27 cellular contexts compared by ENCODE assay signal in the genomic region with DNA sequence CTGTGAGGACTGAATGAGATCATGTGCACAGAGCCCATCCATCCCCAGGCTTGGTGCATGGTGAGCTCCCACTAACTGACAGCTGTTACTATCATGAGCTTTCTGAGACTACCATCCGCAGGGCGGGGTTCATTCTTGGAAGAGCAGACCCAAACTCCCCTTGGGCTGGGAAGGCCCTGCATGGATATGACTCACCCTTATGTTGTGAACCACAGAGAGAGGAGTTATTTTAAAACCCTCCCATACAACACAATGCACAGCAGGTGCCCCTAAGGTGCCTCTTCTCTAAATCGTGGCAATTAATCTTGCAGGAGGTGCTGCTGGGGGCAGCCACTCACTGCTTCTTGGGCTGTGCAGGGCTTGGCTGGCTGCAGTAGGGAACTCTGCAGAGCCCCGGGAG.
DNase-seq lines count a peak whose midpoint lies in the region; ATAC-seq and TF ChIP-seq lines count a peak whose summit lies in the region.
"Had no signal": no experiment of that assay in that cellular context is flagged by ENCODE, and none has a peak within 500 bp of the region (broad histone marks: within the 10 kb centered on the region; RNA-seq: fewer than 3 reads in every experiment).

No MANE protein-coding gene starts in this region.

- H3K9me3 ChIP-seq in breast epithelium = no peaks in the 10 kb centered on the region
- no peaks in the 10 kb centered on the region for H3K9me3 ChIP-seq in Peyer's patch
- no peaks in the 10 kb centered on the region for H3K9me3 ChIP-seq in CD8-positive, alpha-beta T cell (ENCODE audit: low read length)
- no peaks in the 10 kb centered on the region for H3K9me3 ChIP-seq in body of pancreas
- H3K9me3 ChIP-seq: esophagus squamous epithelium, psoas muscle, thoracic aorta had no signal

- ATAC-seq in CD8-positive, alpha-beta T cell = no peak
- no peak for ATAC-seq in body of pancreas
- ATAC-seq: activated CD4-positive, CD25-positive, alpha-beta regulatory T cell treated with anti-CD3 and anti-CD28 coated beads, Interleukin-2, amount 50 U/mL, for 24 hours; left ventricle myocardium superior; naive thymus-derived CD4-positive, alpha-beta T cell; psoas muscle had no signal

- H3K9me3 Mint-ChIP-seq in MCF 10A (ENCODE audit: unreplicated experiment) (no peaks in the 10 kb centered on the region), glutamatergic neuron (ENCODE audit: unreplicated experiment) (peaks cover 33% of the 10 kb centered on the region)
- no peaks in the 10 kb centered on the region for H3K9me3 Mint-ChIP-seq in CD8-positive, alpha-beta T cell
- H3K9me3 Mint-ChIP-seq: activated T-helper 2 cell treated with anti-CD3 and anti-CD28 coated beads, Interferon-gamma antibody, Interleukin-2, Interleukin-4, amounts not matched to agents 10 μg/mL and 5 μg/mL and 100 μg/mL, durations not matched to agents 14 hours and 24 hours and 36 hours had no signal

- TF ChIP-seq CTCF in MCF 10A (IDR thresholded peaks at IDR 0.05; ENCODE audit: unreplicated experiment) (no peak), breast epithelium (IDR thresholded peaks at IDR 0.05) (no peak), glutamatergic neuron (IDR thresholded peaks at IDR 0.05; ENCODE audit: partially characterized antibody, unreplicated experiment) (no peak), Peyer's patch (IDR thresholded peaks at IDR 0.05) (no peak), body of pancreas (IDR thresholded peaks at IDR 0.05) (no peak)
- no peak for TF ChIP-seq CTCF in CD8-positive, alpha-beta T cell (IDR thresholded peaks at IDR 0.05)

- H3K4me1 ChIP-seq in breast epithelium (no peaks in the 10 kb centered on the region), Peyer's patch (no peaks in the 10 kb centered on the region), body of pancreas (no peaks in the 10 kb centered on the region)
- H3K4me1 ChIP-seq in CD8-positive, alpha-beta T cell (ENCODE audit: insufficient read depth, low read length) = no peaks in the 10 kb centered on the region
- H3K4me1 ChIP-seq: esophagus squamous epithelium, psoas muscle had no signal

- H3K4me3 ChIP-seq in breast epithelium (no peak overlapping the region), Peyer's patch (no peak overlapping the region), body of pancreas (no peak overlapping the region)
- H3K4me3 ChIP-seq in CD8-positive, alpha-beta T cell (ENCODE audit: low read depth, low read length) = no peak overlapping the region
- H3K4me3 ChIP-seq: esophagus squamous epithelium, GM23248, psoas muscle, thoracic aorta had no signal

- CTCF ChIA-PET in MCF 10A (lab: Yijun Ruan, JAX) = interaction anchor here (0.6 to 0.7 kb wide), 2 partner anchors 31 to 116 kb away, joined by 3 read pairs; no protein-coding TSS in a partner anchor
- CTCF ChIA-PET in CD8-positive, alpha-beta T cell (lab: Charles Lee) = no interaction called here

- H3K27me3 Mint-ChIP-seq in MCF 10A (ENCODE audit: insufficient read depth, unreplicated experiment) (peaks cover 11% of the 10 kb centered on the region), glutamatergic neuron (ENCODE audit: unreplicated experiment) (peaks cover 17% of the 10 kb centered on the region)
- no peaks in the 10 kb centered on the region for H3K27me3 Mint-ChIP-seq in CD8-positive, alpha-beta T cell (ENCODE audit: low read depth)
- H3K27me3 Mint-ChIP-seq: activated CD4-positive, alpha-beta memory T cell treated with anti-CD3 and anti-CD28 coated beads, Interleukin-2, amount 10 ng/mL, durations not matched to agents 7 days and 5 days; activated naive CD8-positive, alpha-beta T cell; CD4-positive, CD25-positive, alpha-beta regulatory T cell; IgD-negative memory B cell had no signal

- POLR2A ChIA-PET in MCF 10A (lab: Yijun Ruan, JAX) = interaction anchor here (0.8 kb wide), 1 partner anchor 9 kb away, joined by 4 read pairs; no protein-coding TSS in a partner anchor
- POLR2A ChIA-PET in CD8-positive, alpha-beta T cell (lab: Charles Lee) = no interaction called here

- intact Hi-C loops in MCF 10A (cut with micrococcal nuclease) = no loop called here
- intact Hi-C loops in breast epithelium (cut with DNase I; ENCODE audit: low total_unique reads) = no loop called here
- intact Hi-C loops in CD8-positive, alpha-beta T cell (cut with DNase I, micrococcal nuclease) = no loop called here
- intact Hi-C loops in body of pancreas (cut with DNase I) = no loop called here

- H3K27ac Mint-ChIP-seq in MCF 10A (ENCODE audit: low read depth, unreplicated experiment) (no peak overlapping the region), glutamatergic neuron (ENCODE audit: unreplicated experiment) (peak overlapping the region; percentile 95)
- H3K27ac Mint-ChIP-seq in CD8-positive, alpha-beta T cell = no peak overlapping the region
- H3K27ac Mint-ChIP-seq: activated CD4-positive, alpha-beta memory T cell treated with anti-CD3 and anti-CD28 coated beads, Interleukin-2, amount 10 ng/mL, durations not matched to agents 7 days and 5 days; activated naive CD8-positive, alpha-beta T cell; activated T-helper 2 cell treated with anti-CD3 and anti-CD28 coated beads, Interferon-gamma antibody, Interleukin-2, Interleukin-4, amounts not matched to agents 10 μg/mL and 5 μg/mL and 100 μg/mL, durations not matched to agents 14 hours and 24 hours and 36 hours; CD4-positive, CD25-positive, alpha-beta regulatory T cell; IgD-negative memory B cell; naive thymus-derived CD4-positive, alpha-beta T cell had no signal

- H3K4me3 Mint-ChIP-seq in MCF 10A (ENCODE audit: unreplicated experiment) (no peak overlapping the region), glutamatergic neuron (ENCODE audit: unreplicated experiment) (no peak overlapping the region)
- H3K4me3 Mint-ChIP-seq in CD8-positive, alpha-beta T cell = no peak overlapping the region
- H3K4me3 Mint-ChIP-seq: activated CD4-positive, alpha-beta memory T cell treated with anti-CD3 and anti-CD28 coated beads, Interleukin-2, amount 10 ng/mL, durations not matched to agents 7 days and 5 days; activated naive CD8-positive, alpha-beta T cell; CD4-positive, CD25-positive, alpha-beta regulatory T cell; IgD-negative memory B cell; naive thymus-derived CD4-positive, alpha-beta T cell had no signal

- H3K27me3 ChIP-seq in breast epithelium (no peaks in the 10 kb centered on the region), Peyer's patch (no peaks in the 10 kb centered on the region), body of pancreas (no peaks in the 10 kb centered on the region)
- no peaks in the 10 kb centered on the region for H3K27me3 ChIP-seq in CD8-positive, alpha-beta T cell (ENCODE audit: insufficient read depth, low read length)
- H3K27me3 ChIP-seq: esophagus squamous epithelium had no signal

- no peak overlapping the region for H3K27ac ChIP-seq in breast epithelium
- no peak overlapping the region for H3K27ac ChIP-seq in Peyer's patch
- no peak overlapping the region for H3K27ac ChIP-seq in CD8-positive, alpha-beta T cell (ENCODE audit: low read depth, low read length)
- H3K27ac ChIP-seq in body of pancreas = no peak overlapping the region
- H3K27ac ChIP-seq: esophagus squamous epithelium, GM23248, psoas muscle, thoracic aorta had no signal

- H3K36me3 ChIP-seq in breast epithelium = no peaks in the 10 kb centered on the region
- no peaks in the 10 kb centered on the region for H3K36me3 ChIP-seq in Peyer's patch
- no peaks in the 10 kb centered on the region for H3K36me3 ChIP-seq in CD8-positive, alpha-beta T cell (ENCODE audit: insufficient read depth, low read length)
- H3K36me3 ChIP-seq in body of pancreas (replicated peaks in 1 of 2; ENCODE audit: insufficient read depth in 1 of 2, low read depth in 2 of 2) = no peaks in the 10 kb centered on the region
- H3K36me3 ChIP-seq: esophagus squamous epithelium, thoracic aorta had no signal

- 63 to 81% methylated on average over 4 of the region's 4 CpGs for WGBS in body of pancreas, 2 donors

- DNase-seq in MCF 10A (ENCODE audit: unreplicated experiment) = peak; percentile 59
- DNase-seq in breast epithelium (ENCODE audit: low spot score in 2 of 2) = no peak
- DNase-seq in NCI-H82 treated with DMSO at 0.1 percent for 48 hours (lab: John Stamatoyannopoulos, UW; ENCODE audit: unreplicated experiment) = peak; percentile 7
- DNase-seq in glutamatergic neuron = no peak
- DNase-seq in Peyer's patch = no peak
- no peak for DNase-seq in activated CD4-positive, alpha-beta T cell treated with anti-CD3 and anti-CD28 coated beads, Interleukin-2, amount 50 U/mL, for 48 hours
- no peak for DNase-seq in CD8-positive, alpha-beta T cell
- DNase-seq in body of pancreas = no peak
- DNase-seq: activated CD4-positive, alpha-beta memory T cell treated with anti-CD3 and anti-CD28 coated beads, Interleukin-2, amount 10 ng/mL, durations not matched to agents 7 days and 5 days; activated CD8-positive, alpha-beta memory T cell treated with anti-CD3 and anti-CD28 coated beads, Interleukin-2, amount 50 U/mL, for 48 hours; aorta; CD4-positive, CD25-positive, alpha-beta regulatory T cell; esophagus squamous epithelium; GM23248; left ventricle myocardium superior; MM.1S; naive thymus-derived CD4-positive, alpha-beta T cell; NCI-H1436; nucleus accumbens; RPMI8226; stimulated activated naive CD4-positive, alpha-beta T cell treated with Interleukin-2 at 50 U/mL for 16 hours had no signal

- H3K36me3 Mint-ChIP-seq in MCF 10A (ENCODE audit: insufficient read depth, unreplicated experiment) (no peaks in the 10 kb centered on the region), glutamatergic neuron (ENCODE audit: unreplicated experiment) (no peaks in the 10 kb centered on the region)
- no peaks in the 10 kb centered on the region for H3K36me3 Mint-ChIP-seq in CD8-positive, alpha-beta T cell
- H3K36me3 Mint-ChIP-seq: activated naive CD8-positive, alpha-beta T cell; CD4-positive, CD25-positive, alpha-beta regulatory T cell; IgD-negative memory B cell; naive thymus-derived CD4-positive, alpha-beta T cell had no signal

- no TSS peak for BruUV-seq in MCF 10A (replicated peaks; lab: Mats Ljungman, UMichigan)

- H3K4me1 Mint-ChIP-seq in MCF 10A (ENCODE audit: insufficient read depth, unreplicated experiment) (peaks cover 19% of the 10 kb centered on the region), glutamatergic neuron (ENCODE audit: low read depth, unreplicated experiment) (peaks cover 63% of the 10 kb centered on the region)
- H3K4me1 Mint-ChIP-seq in CD8-positive, alpha-beta T cell (ENCODE audit: low read depth) = no peaks in the 10 kb centered on the region
- H3K4me1 Mint-ChIP-seq: activated CD4-positive, alpha-beta memory T cell treated with anti-CD3 and anti-CD28 coated beads, Interleukin-2, amount 10 ng/mL, durations not matched to agents 7 days and 5 days; CD4-positive, CD25-positive, alpha-beta regulatory T cell; IgD-negative memory B cell; naive thymus-derived CD4-positive, alpha-beta T cell had no signal

- TF ChIP-seq POLR2A in breast epithelium (IDR thresholded peaks at IDR 0.05) (no peak), Peyer's patch (IDR thresholded peaks at IDR 0.05) (no peak), body of pancreas (IDR thresholded peaks at IDR 0.05) (no peak)

Comparison
In these comparisons a context has a peak if more than half of its experiments do, and no peak if none do; other contexts are left out.
1. DNase-seq: peak in MCF 10A (single experiment) and NCI-H82 treated with DMSO at 0.1 percent for 48 hours (single experiment); none in breast epithelium (0 of 2), glutamatergic neuron (single experiment), Peyer's patch (0 of 3), activated CD4-positive, alpha-beta T cell treated with anti-CD3 and anti-CD28 coated beads, Interleukin-2, amount 50 U/mL, for 48 hours (0 of 2), CD8-positive, alpha-beta T cell (0 of 7) and body of pancreas (0 of 4).